In genomic region chr1:214325401-214325800, GRCh38 we compare ENCODE assay signal across 23 cellular contexts. TPM values are rescaled to one million over a fixed set of nuclear protein-coding genes. Genes with fewer than 3 reads are reported as not detected.
DNase-seq lines count a peak whose midpoint lies in the region; ATAC-seq and TF ChIP-seq lines count a peak whose summit lies in the region.
"Had no signal": no experiment of that assay in that cellular context is flagged by ENCODE, and none has a peak within 500 bp of the region (broad histone marks: within the 10 kb centered on the region; RNA-seq: fewer than 3 reads in every experiment).

No MANE protein-coding gene starts in this region.

- no peak overlapping the region for H4K8ac ChIP-seq in H9 (replicated peaks; ENCODE audit: insufficient read length, low read depth, low read length)

- no peak overlapping the region for H2BK5ac ChIP-seq in H9 (ENCODE audit: insufficient read length, low read length)

- H2BK15ac ChIP-seq in H9 (ENCODE audit: low read depth, low read length): no peak overlapping the region

- no peak overlapping the region for H4K5ac ChIP-seq in H9 (ENCODE audit: insufficient read length, low read depth, low read length)

- H3K4me3 ChIP-seq in right atrium auricular region (no peak overlapping the region), right cardiac atrium (ENCODE audit: low read length) (no peak overlapping the region), esophagus muscularis mucosa (no peak overlapping the region)
- H3K4me3 ChIP-seq: A549; BLaER1 treated with 17β-estradiol and CSF1 and Interleukin-3, amounts not matched to agents 10 nM and 100 nM; GM12878 had no signal

- no peak overlapping the region for H3K4ac ChIP-seq in H9 (ENCODE audit: low read depth, low read length)

- H2BK120ac ChIP-seq in H9 (ENCODE audit: low read depth, low read length, poor library complexity, severe bottlenecking): no peak overlapping the region

- peak; percentile 7 for DNase-seq in right atrium auricular region (ENCODE audit: low spot score)
- DNase-seq in right cardiac atrium: no peak
- DNase-seq in esophagus muscularis mucosa (ENCODE audit: extremely low spot score): peak; percentile 68
- DNase-seq in osteocyte (ENCODE audit: extremely low spot score, unreplicated experiment): peak; percentile 32
- DNase-seq in H9: no peak
- DNase-seq in NCI-H446 (lab: John Stamatoyannopoulos, UW): no peak
- DNase-seq: 8988T; ACHN; AML-193; BE2C; CD4-positive, alpha-beta T cell; CD8-positive, alpha-beta memory T cell; DMS 273 treated with DMSO at 0.1 percent for 48 hours; DMS79; EL; GDM1; GOT3; HCEC 1CT had no signal

- 98% methylated on average over 5 of the region's 5 CpGs for WGBS in right cardiac atrium
- 94% methylated on average over 5 of the region's 5 CpGs for WGBS in esophagus muscularis mucosa
- WGBS in H9 (ENCODE audit: extremely low coverage, insufficient read length, low lambda C conversion rate): no CpG with 5 or more reads among the region's 5 CpGs

- no peak overlapping the region for H2BK20ac ChIP-seq in H9 (ENCODE audit: low read depth, low read length, poor library complexity, severe bottlenecking)

- ATAC-seq in right cardiac atrium: no peak
- no peak for ATAC-seq in GM18909 (IDR thresholded peaks at IDR 0.05; ENCODE audit: poor library complexity, unreplicated experiment)
- ATAC-seq: A549, GM12878 had no signal

- no peak overlapping the region for H3K23ac ChIP-seq in H9 (ENCODE audit: insufficient read length, low read depth, low read length)

- H2AK5ac ChIP-seq in H9 (ENCODE audit: insufficient read length, low read length): no peak overlapping the region

- H3K9me3 Mint-ChIP-seq in osteocyte (ENCODE audit: unreplicated experiment) (no peaks in the 10 kb centered on the region), H9 (no peaks in the 10 kb centered on the region)
- H3K9me3 Mint-ChIP-seq: CD14-positive monocyte; CD4-positive, alpha-beta T cell; CD8-positive, alpha-beta memory T cell had no signal

- H2BK12ac ChIP-seq in H9 (ENCODE audit: insufficient read length, low read depth, low read length): no peak overlapping the region

- no peak for TF ChIP-seq EP300 in esophagus muscularis mucosa (IDR thresholded peaks at IDR 0.05)

- no peaks in the 10 kb centered on the region for H3K79me1 ChIP-seq in H9 (ENCODE audit: insufficient read depth, low read depth, low read length, poor library complexity, severe bottlenecking)

- no peak overlapping the region for H3K56ac ChIP-seq in H9 (ENCODE audit: insufficient read length, low read depth, low read length)

- H3K9me3 ChIP-seq in right atrium auricular region (no peaks in the 10 kb centered on the region), right cardiac atrium (ENCODE audit: control insufficient read depth, low read length) (no peaks in the 10 kb centered on the region), esophagus muscularis mucosa (no peaks in the 10 kb centered on the region), H9 (ENCODE audit: control insufficient read depth, low read depth, low read length) (no peaks in the 10 kb centered on the region)
- H3K9me3 ChIP-seq: A549; BE2C; BLaER1 treated with 17β-estradiol and CSF1 and Interleukin-3, amounts not matched to agents 10 nM and 100 nM had no signal

- H3K4me2 ChIP-seq in H9 (ENCODE audit: insufficient read depth, insufficient read length, low read length): no peak overlapping the region
- H3K4me2 ChIP-seq: A549; BLaER1 treated with 17β-estradiol and CSF1 and Interleukin-3, amounts not matched to agents 10 nM and 100 nM had no signal

- no peak overlapping the region for H3K4me3 Mint-ChIP-seq in osteocyte (ENCODE audit: unreplicated experiment)
- H3K4me3 Mint-ChIP-seq in H9: no peak overlapping the region
- H3K4me3 Mint-ChIP-seq: CD14-positive monocyte; CD4-positive, alpha-beta T cell; CD8-positive, alpha-beta memory T cell had no signal

- peaks cover 19% of the 10 kb centered on the region for H3K36me3 Mint-ChIP-seq in osteocyte (ENCODE audit: unreplicated experiment)
- no peaks in the 10 kb centered on the region for H3K36me3 Mint-ChIP-seq in H9 (ENCODE audit: insufficient read depth in 1 of 3, low read depth in 3 of 3)

- H3K23me2 ChIP-seq in H9 (ENCODE audit: insufficient read length, low read depth, low read length, poor library complexity, severe bottlenecking): no peaks in the 10 kb centered on the region

- H3K4me1 ChIP-seq in right atrium auricular region (no peaks in the 10 kb centered on the region), right cardiac atrium (ENCODE audit: control insufficient read depth, insufficient read depth, low read length) (no peaks in the 10 kb centered on the region), esophagus muscularis mucosa (peaks cover 0 to 4% (median 2%) of the 10 kb centered on the region in 4 donors), H9 (ENCODE audit: insufficient read depth, low read length) (no peaks in the 10 kb centered on the region)
- H3K4me1 ChIP-seq: A549, BE2C had no signal

- peaks cover 5% of the 10 kb centered on the region for H3K4me1 Mint-ChIP-seq in osteocyte (ENCODE audit: unreplicated experiment)
- H3K4me1 Mint-ChIP-seq in H9: peaks cover 5 to 6% of the 10 kb centered on the region in 2 experiments; a peak in 3 of 4 replicates

- H3K27me3 ChIP-seq in right atrium auricular region (no peaks in the 10 kb centered on the region), right cardiac atrium (ENCODE audit: control insufficient read depth, insufficient read depth) (no peaks in the 10 kb centered on the region), esophagus muscularis mucosa (no peaks in the 10 kb centered on the region), H9 (ENCODE audit: insufficient read depth, low read length) (no peaks in the 10 kb centered on the region; the same call in 1 of the 2 replicates)
- H3K27me3 ChIP-seq: BE2C; BLaER1 treated with 17β-estradiol and CSF1 and Interleukin-3, amounts not matched to agents 10 nM and 100 nM had no signal

- no peak overlapping the region for H4K91ac ChIP-seq in H9 (ENCODE audit: insufficient read length, low read depth, low read length)

- H3K27me3 Mint-ChIP-seq in osteocyte (ENCODE audit: unreplicated experiment) (no peaks in the 10 kb centered on the region), H9 (ENCODE audit: low read depth) (peaks cover 4% of the 10 kb centered on the region)
- H3K27me3 Mint-ChIP-seq: CD4-positive, alpha-beta T cell; CD8-positive, alpha-beta memory T cell had no signal

- no peak overlapping the region for H3K9ac ChIP-seq in H9 (ENCODE audit: extremely low read depth, insufficient read length, low read length)
- H3K9ac ChIP-seq: BLaER1 treated with 17β-estradiol and CSF1 and Interleukin-3, amounts not matched to agents 10 nM and 100 nM had no signal

- H2AFZ ChIP-seq in H9 (ENCODE audit: low read length): no peak overlapping the region

- H3K27ac ChIP-seq in right atrium auricular region: no peak overlapping the region
- no peak overlapping the region for H3K27ac ChIP-seq in right cardiac atrium (ENCODE audit: low read length)
- H3K27ac ChIP-seq in esophagus muscularis mucosa (replicated peaks in 1 of 4): no peak overlapping the region
- no peak overlapping the region for H3K27ac ChIP-seq in H9 (ENCODE audit: insufficient read length, low read depth, low read length)
- H3K27ac ChIP-seq: A549; BLaER1 treated with 17β-estradiol and CSF1 and Interleukin-3, amounts not matched to agents 10 nM and 100 nM had no signal

- no peak overlapping the region for H3K27ac Mint-ChIP-seq in osteocyte (ENCODE audit: unreplicated experiment)
- no peak overlapping the region for H3K27ac Mint-ChIP-seq in H9
- H3K27ac Mint-ChIP-seq: CD14-positive monocyte; CD4-positive, alpha-beta T cell had no signal

- no peaks in the 10 kb centered on the region for H3K79me2 ChIP-seq in H9 (ENCODE audit: insufficient read depth, low read length)

- H3K36me3 ChIP-seq in right atrium auricular region (no peaks in the 10 kb centered on the region), esophagus muscularis mucosa (peaks cover 0 to 69% (median 20%) of the 10 kb centered on the region in 4 donors)
- H3K36me3 ChIP-seq: BE2C had no signal

- no peaks in the 10 kb centered on the region for H4K20me1 ChIP-seq in H9 (ENCODE audit: control insufficient read depth, insufficient read depth, insufficient read length)

- no peak overlapping the region for H3K18ac ChIP-seq in H9 (ENCODE audit: insufficient read length, low read depth, low read length)

- H3K14ac ChIP-seq in H9 (ENCODE audit: insufficient read depth, low read length): no peak overlapping the region

- TF ChIP-seq CTCF in right atrium auricular region (IDR thresholded peaks at IDR 0.05): no peak
- TF ChIP-seq CTCF in esophagus muscularis mucosa (IDR thresholded peaks at IDR 0.05): no peak
- TF ChIP-seq CTCF in osteocyte (IDR thresholded peaks at IDR 0.05): no peak
- no peak for TF ChIP-seq CTCF in H9 (conservative IDR thresholded peaks at IDR 0.05)

- no peak for TF ChIP-seq POLR2A in esophagus muscularis mucosa (IDR thresholded peaks at IDR 0.05; ENCODE audit: low read depth)

- intact Hi-C loops in right cardiac atrium (cut with DNase I): loop anchor here (2.0 to 10.0 kb wide), 4 partner anchors 63 to 113 kb away; no protein-coding TSS in a partner anchor
- intact Hi-C loops in esophagus muscularis mucosa (cut with DNase I): no loop called here

- H3T11ph ChIP-seq in H9 (ENCODE audit: low read length): no peak overlapping the region

RNA-seq across cellular contexts. Expression of gene SMYD2, which starts 44.4 kb away (rescaled TPM):
- 10 to 100 TPM in 1 of 2 donors, 1 to 10 TPM in 1; 6.2 to 89.5 TPM for total RNA-seq in right atrium auricular region
- total RNA-seq in right cardiac atrium: 10 to 100 TPM in 3 of 4 donors, 1 to 10 TPM in 1; 8.8 to 26.5 (median 17.6) TPM
- polyA plus RNA-seq in right cardiac atrium: 34.6 TPM
- total RNA-seq in esophagus muscularis mucosa: 10 to 100 TPM; 15.0 to 19.7 (median 18.4) TPM
- 44.7 and 46.8 TPM in 2 replicates for total RNA-seq in osteocyte
- total RNA-seq in H9 (2021): 8.6 and 10.9 TPM in 2 replicates

Comparison
In these comparisons a context has a peak if more than half of its experiments do, and no peak if none do; other contexts are left out.
1. DNase-seq: peak in right atrium auricular region (single experiment), esophagus muscularis mucosa (single experiment) and osteocyte (single experiment); none in right cardiac atrium (0 of 3), H9 (single experiment) and NCI-H446 (0 of 2).